Comparison of ENCODE assay signal across 8 cellular contexts in genomic region chr1:205210876-205211838, GRCh38.
DNase-seq lines count a peak whose midpoint lies in the region; ATAC-seq and TF ChIP-seq lines count a peak whose summit lies in the region.

Gene DSTYK (minus strand): TSS chr1:205211702. CDS start chr1:205211535, 167 bp downstream.

- peaks cover 12% of the 10 kb centered on the region for H3K36me3 Mint-ChIP-seq in central memory CD8-positive, alpha-beta T cell (ENCODE audit: insufficient read depth)

- DNase-seq in AG08396 (ENCODE audit: low spot score) (peak; percentile 93), NCI-H345 treated with DMSO at 0.1 percent for 48 hours (lab: John Stamatoyannopoulos, UW; ENCODE audit: unreplicated experiment) (peak; percentile 78), iris pigment epithelial cell (ENCODE audit: low read depth) (peak; percentile 98)
- peak; percentile 80 to 88 for DNase-seq in central memory CD8-positive, alpha-beta T cell (ENCODE audit: low spot score in 2 of 2)
- DNase-seq in stimulated activated CD4-positive, alpha-beta T cell treated with anti-CD3 and anti-CD28 coated beads, Interleukin-12 subunit alpha, Interleukin-12 subunit beta, amount 100 ng/mL, for 24 hours (ENCODE audit: low read depth in 2 of 2): peak; percentile 89 to 93

- no peaks in the 10 kb centered on the region for H3K9me3 Mint-ChIP-seq in central memory CD8-positive, alpha-beta T cell

- in situ Hi-C loops in GM18951 (cut with MboI; ENCODE audit: low sequenced_read_pairs, unreplicated experiment): no loop called here

- peak; percentile 90 for ATAC-seq in HG03196 (IDR thresholded peaks at IDR 0.05; ENCODE audit: unreplicated experiment)
- peak; percentile 91 to 93 for ATAC-seq in activated CD4-positive, CD25-positive, alpha-beta regulatory T cell treated with anti-CD3 and anti-CD28 coated beads, Interleukin-2, amount 50 U/mL, for 24 hours
- ATAC-seq in central memory CD8-positive, alpha-beta T cell (replicated peaks; ENCODE audit: extremely low read depth, poor library complexity, severe bottlenecking): peak; percentile 91

- H3K4me3 Mint-ChIP-seq in central memory CD8-positive, alpha-beta T cell: peak within 1 kb of the TSS; percentile 94

- H3K27ac Mint-ChIP-seq in central memory CD8-positive, alpha-beta T cell (ENCODE audit: low read depth): peak within 1 kb of the TSS; percentile 96

- no peaks in the 10 kb centered on the region for H3K27me3 Mint-ChIP-seq in central memory CD8-positive, alpha-beta T cell

- H3K4me1 Mint-ChIP-seq in central memory CD8-positive, alpha-beta T cell: peaks cover 28% of the 10 kb centered on the region

- peak; percentile 48 for TF ChIP-seq POLR2A in GM18951 (IDR thresholded peaks at IDR 0.05; ENCODE audit: extremely low read depth, insufficient read depth, insufficient read length)

Comparison
In these comparisons a context has a peak if more than half of its experiments do, and no peak if none do; other contexts are left out.
1. Peak in every context shown above with its lines: DNase-seq and ATAC-seq.